In the genomic region with DNA sequence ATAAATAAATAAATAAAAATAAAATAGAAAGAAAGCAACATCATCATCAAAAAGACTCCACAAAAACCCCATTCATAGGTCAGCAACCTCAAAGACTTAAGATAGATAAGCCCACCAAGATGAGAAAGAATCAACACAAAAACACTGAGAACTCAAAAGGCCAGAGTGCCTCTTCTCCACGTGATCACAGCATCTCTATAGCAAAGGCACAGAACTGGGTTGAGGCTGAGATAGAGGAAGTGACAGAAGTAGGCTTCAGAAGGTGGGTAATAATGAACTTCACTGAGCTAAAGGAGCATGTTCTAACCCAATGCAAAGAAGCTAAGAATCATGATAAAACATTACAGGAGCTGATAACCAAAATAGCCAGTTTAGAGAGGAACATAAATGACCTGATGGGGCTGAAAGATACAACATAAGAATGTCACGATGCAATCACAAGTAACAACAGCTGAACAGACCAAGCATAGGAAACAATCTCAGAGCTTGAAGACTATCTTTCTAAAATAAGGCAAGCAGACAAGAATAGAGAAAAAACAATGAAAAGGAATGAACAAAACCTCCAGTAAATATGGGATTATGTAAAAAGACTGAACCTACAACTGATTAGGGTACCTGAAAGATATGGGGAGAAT, we compare ENCODE assay signal across 14 cellular contexts. TPM values are rescaled to one million over a fixed set of nuclear protein-coding genes. Genes with fewer than 3 reads are reported as not detected.
DNase-seq lines count a peak whose midpoint lies in the region; ATAC-seq, FAIRE-seq and TF ChIP-seq lines count a peak whose summit lies in the region.
"Had no signal": no experiment of that assay in that cellular context is flagged by ENCODE, and none has a peak within 500 bp of the region (broad histone marks: within the 10 kb centered on the region; RNA-seq: fewer than 3 reads in every experiment).

No MANE protein-coding gene starts in this region.

- 87% methylated on average over 2 of the region's 2 CpGs for WGBS in A549 (ENCODE audit: missing lambda C conversion rate)

- no peaks in the 10 kb centered on the region for H3K9me2 ChIP-seq in OCI-LY1 (ENCODE audit: low read depth, low read length)

- no peak for DNase-seq in A549 (ENCODE audit: low read depth in 1 of 2, low spot score in 1 of 2)
- DNase-seq in Caco-2, result peak in 1 of 2 experiments; percentile 32
- DNase-seq in vagina (ENCODE audit: extremely low spot score in 2 of 2), result no peak
- no peak for DNase-seq in NK-92 treated with Interleukin-12 subunit alpha and Interleukin-12 subunit beta, amount 100 ng/mL, for 24 hours (lab: John Stamatoyannopoulos, UW)
- DNase-seq in kidney, result no peak
- no peak for DNase-seq in activated gamma-delta T cell treated with Interleukin-2 at 50 U/mL for 16 hours
- DNase-seq: activated naive CD4-positive, alpha-beta T cell treated with anti-CD3 and anti-CD28 coated beads, Interleukin-2, amount 50 U/mL, for 16 hours; cortex of kidney; NCI-H2107 had no signal

- POLR2A ChIA-PET in A549 (lab: Yijun Ruan, JAX) (interaction anchor here (2.3 kb wide), 1 partner anchor 15 kb away, joined by 11 read pairs; no protein-coding TSS in a partner anchor), Caco-2 (lab: Charles Lee) (no interaction called here)

- H3K4me3 Mint-ChIP-seq in Caco-2 (ENCODE audit: unreplicated experiment) (no peak overlapping the region), brain (peak overlapping the region in 3 of 5 experiments; percentile 24 to 66 (median 44))

- peaks cover 10% of the 10 kb centered on the region for H3K36me3 Mint-ChIP-seq in Caco-2 (ENCODE audit: insufficient read depth, unreplicated experiment)
- H3K36me3 Mint-ChIP-seq in brain, result peaks cover 76% of the 10 kb centered on the region

- H3K4me3 ChIP-seq in A549 (no peak overlapping the region), Caco-2 (ENCODE audit: low read depth, low read length) (no peak overlapping the region), OCI-LY1 (ENCODE audit: low read depth, low read length, poor library complexity, severe bottlenecking) (peak overlapping the region; percentile 6), vagina (no peak overlapping the region), kidney (ENCODE audit: low read length in 2 of 2) (no peak overlapping the region)
- H3K4me3 ChIP-seq: lung had no signal

- peaks cover 13% of the 10 kb centered on the region for H3K4me1 Mint-ChIP-seq in Caco-2 (ENCODE audit: low read depth, unreplicated experiment)
- H3K4me1 Mint-ChIP-seq in brain, result peaks cover 41% of the 10 kb centered on the region

- intact Hi-C loops in Caco-2 (cut with micrococcal nuclease; ENCODE audit: unreplicated experiment) (no loop called here), vagina (cut with DNase I) (no loop called here), kidney (cut with DNase I) (no loop called here)

- CTCF ChIA-PET in A549 (lab: Yijun Ruan, JAX) (interaction anchor here (0.5 to 4.3 kb wide), 9 partner anchors 8 to 75 kb away, joined by 3 to 18 read pairs (median 4); no protein-coding TSS in a partner anchor), Caco-2 (lab: Charles Lee) (interaction anchor here (2.6 kb wide), 1 partner anchor 43 kb away, joined by 9 read pairs; no protein-coding TSS in a partner anchor)

- no peaks in the 10 kb centered on the region for H3K9me3 Mint-ChIP-seq in Caco-2 (ENCODE audit: unreplicated experiment)
- H3K9me3 Mint-ChIP-seq in brain, result peaks cover 0 to 32% (median 14%) of the 10 kb centered on the region in 5 experiments

- H3K9me3 ChIP-seq in A549 (no peaks in the 10 kb centered on the region), Caco-2 (no peaks in the 10 kb centered on the region), OCI-LY1 (ENCODE audit: low read length) (no peaks in the 10 kb centered on the region), vagina (no peaks in the 10 kb centered on the region), kidney (ENCODE audit: control insufficient read depth in 1 of 2, low read length in 2 of 2) (no peaks in the 10 kb centered on the region)

- H3K79me2 ChIP-seq in OCI-LY1 (ENCODE audit: insufficient read depth, low read length), result peaks cover 30% of the 10 kb centered on the region

- no peaks in the 10 kb centered on the region for H4K20me1 ChIP-seq in OCI-LY1 (ENCODE audit: insufficient read depth, low read length)

- H3K27me3 ChIP-seq in Caco-2 (replicated peaks; ENCODE audit: control insufficient read depth, insufficient read depth, low read length) (no peaks in the 10 kb centered on the region), OCI-LY1 (ENCODE audit: insufficient read depth, low read length) (no peaks in the 10 kb centered on the region), vagina (no peaks in the 10 kb centered on the region)

- TF ChIP-seq POLR2A in A549 (IDR thresholded peaks at IDR 0.05; ENCODE audit: low read length), result no peak
- TF ChIP-seq POLR2A in vagina (IDR thresholded peaks at IDR 0.05), result no peak

- H3K27me3 Mint-ChIP-seq in Caco-2 (ENCODE audit: insufficient read depth, unreplicated experiment) (no peaks in the 10 kb centered on the region), brain (no peaks in the 10 kb centered on the region)

- H3K9ac ChIP-seq in OCI-LY1 (ENCODE audit: low read length), result peak overlapping the region; percentile 32
- no peak overlapping the region for H3K9ac ChIP-seq in kidney (ENCODE audit: low read length in 2 of 2)

- H3K4me2 ChIP-seq in A549 (peak overlapping the region; percentile 25; the same call in 2 of the 3 replicates), OCI-LY1 (ENCODE audit: low read length) (peak overlapping the region; percentile 54)

- H3K36me3 ChIP-seq in Caco-2 (ENCODE audit: control insufficient read depth, insufficient read depth, low read length) (no peaks in the 10 kb centered on the region), OCI-LY1 (ENCODE audit: insufficient read depth, low read length) (peaks cover 22% of the 10 kb centered on the region; the same call in 1 of the 2 replicates), vagina (peaks cover 0 to 6% of the 10 kb centered on the region in 2 donors), kidney (ENCODE audit: control insufficient read depth in 1 of 2, insufficient read depth in 2 of 2, low read length in 2 of 2) (peaks cover 2 to 4% of the 10 kb centered on the region in 2 donors)

- no peak overlapping the region for H2AFZ ChIP-seq in OCI-LY1 (ENCODE audit: low read length)

- ATAC-seq in A549, result no peak

- no TSS peak for BruUV-seq in Caco-2 (replicated peaks; lab: Mats Ljungman, UMichigan)

- no peak for TF ChIP-seq RAD21 in A549 (conservative IDR thresholded peaks at IDR 0.05 in 1 of 2, IDR thresholded peaks at IDR 0.05 in 1 of 2)

- no peak for TF ChIP-seq CTCF in A549 (IDR thresholded peaks at IDR 0.05)
- no peak for TF ChIP-seq CTCF in Caco-2 (IDR thresholded peaks at IDR 0.05; ENCODE audit: insufficient read depth in 1 of 2, low read depth in 1 of 2, low read length in 1 of 2, severe bottlenecking in 1 of 2, unreplicated experiment in 1 of 2)
- no peak for TF ChIP-seq CTCF in OCI-LY1 (IDR thresholded peaks at IDR 0.05; ENCODE audit: low read length)
- TF ChIP-seq CTCF in brain (conservative IDR thresholded peaks at IDR 0.05), result no peak
- TF ChIP-seq CTCF in vagina (IDR thresholded peaks at IDR 0.05), result no peak
- no peak for TF ChIP-seq CTCF in kidney (IDR thresholded peaks at IDR 0.05; ENCODE audit: borderline replicate concordance, extremely low read depth, insufficient read depth)

- H3F3A ChIP-seq in OCI-LY1 (ENCODE audit: insufficient read depth, low read length), result peaks cover 4% of the 10 kb centered on the region; the same call in 1 of the 2 replicates

- H3K27ac ChIP-seq in A549 (peak overlapping the region; percentile 54 to 59; a peak in 4 of 6 replicates), OCI-LY1 (ENCODE audit: low read depth, low read length, poor library complexity, severe bottlenecking) (peak overlapping the region; percentile 77), vagina (no peak overlapping the region), kidney (ENCODE audit: low read depth in 2 of 2, low read length in 2 of 2) (no peak overlapping the region)

- peak overlapping the region; percentile 75 for H3K27ac Mint-ChIP-seq in Caco-2 (ENCODE audit: unreplicated experiment)
- H3K27ac Mint-ChIP-seq in brain, result peak overlapping the region in 4 of 5 experiments; percentile 40 to 94 (median 76)

- H3K4me1 ChIP-seq in A549 (peaks cover 12% of the 10 kb centered on the region; the same call in 2 of the 3 replicates), Caco-2 (0 out of 2 replicates have a peak, but pooled peaks cover 5% of the 10 kb centered on the region), OCI-LY1 (ENCODE audit: insufficient read depth, low read length, severe bottlenecking) (peaks cover 39% of the 10 kb centered on the region), vagina (no peaks in the 10 kb centered on the region), kidney (ENCODE audit: control insufficient read depth in 1 of 2, insufficient read depth in 1 of 2, low read depth in 1 of 2, low read length in 2 of 2) (no peaks in the 10 kb centered on the region)

- FAIRE-seq in A549 (lab: Jason Lieb, UNC), result no peak
- no peak for FAIRE-seq in kidney (lab: Jason Lieb, UNC)
- FAIRE-seq: GM19239 had no signal

- no peak for TF ChIP-seq EP300 in A549 (IDR thresholded peaks at IDR 0.05)

RNA-seq across cellular contexts. Expression of a gene that starts 26.4 kb away (rescaled TPM):
- 67.5 and 72.0 TPM in 2 replicates for polyA plus RNA-seq in A549 (2011; rRNA removed)
- 57.2 and 60.2 TPM in 2 replicates for polyA plus RNA-seq in A549 (2012; cell fraction: cytosol; rRNA removed)
- 30.1 and 35.9 TPM in 2 replicates for polyA plus RNA-seq in A549 (2012; cell fraction: nucleus; rRNA removed)
- 53.6 to 65.9 TPM (median 57.2 TPM) in 3 replicates for polyA plus RNA-seq in A549 (2017; fragmentation: RNase III; extraction: RNeasy Plus Mini Kit Qiagen cat#74134 plus additional on column Dnase treatment)
- polyA minus RNA-seq in A549 (2011; rRNA and poly(A)+ RNA removed), result 47.8 and 50.6 TPM in 2 replicates
- total RNA-seq in Caco-2 (2022), result 19.8 and 23.2 TPM in 2 replicates
- 42.8 TPM for polyA plus RNA-seq in brain (ENCODE audit: insufficient read depth, low read depth, low replicate concordance)
- total RNA-seq in vagina, result 48.6 TPM
- 43.6 TPM for total RNA-seq in kidney
- polyA plus RNA-seq in kidney (ENCODE audit: insufficient read depth, low read depth, low replicate concordance), result 28.3 TPM

RNA-seq across cellular contexts. Expression of a gene that starts 52.2 kb away (rescaled TPM):
- polyA plus RNA-seq in A549 (2011; rRNA removed) (0.09 and 0.42 TPM in 2 replicates), A549 (2017; fragmentation: RNase III; extraction: RNeasy Plus Mini Kit Qiagen cat#74134 plus additional on column Dnase treatment) (0.06 to 0.08 TPM (median 0.07 TPM) in 3 replicates), brain (ENCODE audit: insufficient read depth, low read depth, low replicate concordance) (not detected), kidney (ENCODE audit: insufficient read depth, low read depth, low replicate concordance) (3.3 TPM)
- 0.06 TPM in 1 of 2 replicates, not detected in the other for polyA plus RNA-seq in A549 (2012; cell fraction: cytosol; rRNA removed)
- 0.19 and 0.27 TPM in 2 replicates for polyA plus RNA-seq in A549 (2012; cell fraction: nucleus; rRNA removed)
- not detected in 2 replicates for polyA minus RNA-seq in A549 (2011; rRNA and poly(A)+ RNA removed)
- total RNA-seq in Caco-2 (2022) (4.3 and 6.5 TPM in 2 replicates), vagina (4.7 TPM), kidney (1.4 TPM)
- polyA plus RNA-seq: fibroblast of lung had no signal

Comparison
In these comparisons a context has a peak if more than half of its experiments do, and no peak if none do; other contexts are left out.
1. H3K27ac ChIP-seq: peak in A549 (2 of 2) and OCI-LY1 (single experiment); none in vagina (single experiment) and kidney (0 of 2).